ENCODE assay signal across 36 cellular contexts in genomic region chr2:26948800-26949199, GRCh38. TPM values are rescaled to one million over a fixed set of nuclear protein-coding genes. Genes with fewer than 3 reads are reported as not detected.
DNase-seq lines count a peak whose midpoint lies in the region; ATAC-seq, FAIRE-seq and TF ChIP-seq lines count a peak whose summit lies in the region.
"Had no signal": no experiment of that assay in that cellular context is flagged by ENCODE, and none has a peak within 500 bp of the region (broad histone marks: within the 10 kb centered on the region; RNA-seq: fewer than 3 reads in every experiment).

No MANE protein-coding gene starts in this region.

- H3K27ac ChIP-seq in HepG2 (ENCODE audit: extremely low read length, insufficient read depth, low read length) (no peak overlapping the region), right lobe of liver (no peak overlapping the region), A673 (ENCODE audit: low read depth, low read length, poor library complexity, severe bottlenecking) (no peak overlapping the region), K562 (ENCODE audit: extremely low read depth, low read depth, low read length) (no peak overlapping the region)
- H3K27ac ChIP-seq: 22Rv1; A549; BLaER1; BLaER1 treated with 17β-estradiol and CSF1 and Interleukin-3, amounts not matched to agents 10 nM and 100 nM; C4-2B had no signal

- H3K27me3 Mint-ChIP-seq in neural crest cell (ENCODE audit: low read depth), result no peaks in the 10 kb centered on the region

- TF ChIP-seq RAD21 in HepG2 (CRISPR knock-in tag; IDR thresholded peaks at IDR 0.05), result no peak
- TF ChIP-seq RAD21 in K562 (CRISPR knock-in tag; conservative IDR thresholded peaks at IDR 0.05 in 1 of 2, IDR thresholded peaks at IDR 0.05 in 1 of 2), result no peak

- TF ChIP-seq EP300 in HepG2 (IDR thresholded peaks at IDR 0.05; ENCODE audit: low read depth in 2 of 2, low read length in 2 of 2) (no peak), HepG2 (CRISPR knock-in tag; IDR thresholded peaks at IDR 0.05; ENCODE audit: borderline replicate concordance) (no peak), K562 (IDR thresholded peaks at IDR 0.05; ENCODE audit: low read length) (no peak)

- H3K4me2 ChIP-seq in HepG2 (ENCODE audit: low read depth, low read length) (no peak overlapping the region), K562 (ENCODE audit: insufficient read depth, low read length) (no peak overlapping the region)
- H3K4me2 ChIP-seq: A549; BLaER1; BLaER1 treated with 17β-estradiol and CSF1 and Interleukin-3, amounts not matched to agents 10 nM and 100 nM had no signal

- CTCF ChIA-PET in HepG2 (lab: Yijun Ruan, JAX; ENCODE audit: low intra/inter-chr PET ratio, low total read pairs), result no interaction called here
- CTCF ChIA-PET in A673 (lab: Charles Lee), result no interaction called here
- CTCF ChIA-PET in K562 (lab: Yijun Ruan, JAX; ENCODE audit: low intra/inter-chr PET ratio), result no interaction called here

- no peak overlapping the region for H3K9ac ChIP-seq in HepG2 (ENCODE audit: insufficient read depth, low read depth, low read length)
- no peak overlapping the region for H3K9ac ChIP-seq in K562 (ENCODE audit: insufficient read depth in 1 of 2, low read depth in 2 of 2, low read length in 2 of 2)
- H3K9ac ChIP-seq: BLaER1; BLaER1 treated with 17β-estradiol and CSF1 and Interleukin-3, amounts not matched to agents 10 nM and 100 nM had no signal

- no peak for DNase-seq in HepG2 (ENCODE audit: low spot score)
- DNase-seq in right lobe of liver, result no peak
- no peak for DNase-seq in A673 (ENCODE audit: low spot score)
- no peak for DNase-seq in K562 (ENCODE audit: extremely low read depth in 1 of 4, low spot score in 3 of 4)
- DNase-seq in neural crest cell (ENCODE audit: low read depth, low spot score), result no peak
- no peak for DNase-seq in 8988T
- no peak for DNase-seq in dedifferentiated amniotic fluid mesenchymal stem cell (ENCODE audit: extremely low spot score)
- DNase-seq: ACHN; AML-193; BE2C; C1 segment of cervical spinal cord; Caco-2; Calu3; CD4-positive, alpha-beta memory T cell; CD4-positive, alpha-beta T cell; CD4-positive, CD25-positive, alpha-beta regulatory T cell; CD8-positive, alpha-beta memory T cell; CD8-positive, alpha-beta T cell; COR-L47; DMS 273 treated with DMSO at 0.1 percent for 48 hours; DMS153; DMS53; DMS79; DMS79 treated with DMSO at 0.1 percent for 48 hours; DND-41; EL had no signal

- H3K4me1 ChIP-seq in HepG2 (ENCODE audit: insufficient read depth, low read length) (peaks cover 12% of the 10 kb centered on the region), right lobe of liver (no peaks in the 10 kb centered on the region), A673 (ENCODE audit: insufficient read depth, low read length, poor library complexity, severe bottlenecking) (no peaks in the 10 kb centered on the region), K562 (replicated peaks in 1 of 2; ENCODE audit: control insufficient read depth in 2 of 2, insufficient read depth in 2 of 2, low read length in 2 of 2) (peaks cover 0 to 22% of the 10 kb centered on the region in 2 experiments; a peak in 4 of 5 replicates)
- H3K4me1 ChIP-seq: Caco-2 had no signal

- intact Hi-C loops in HepG2 (cut with micrococcal nuclease; ENCODE audit: unreplicated experiment) (no loop called here), right lobe of liver (cut with DNase I) (no loop called here), A673 (cut with micrococcal nuclease; ENCODE audit: unreplicated experiment) (no loop called here), K562 (cut with micrococcal nuclease) (no loop called here)

- no peaks in the 10 kb centered on the region for H3K9me3 ChIP-seq in HepG2 (ENCODE audit: low read length)
- H3K9me3 ChIP-seq in right lobe of liver, result no peaks in the 10 kb centered on the region
- no peaks in the 10 kb centered on the region for H3K9me3 ChIP-seq in A673 (ENCODE audit: low read depth, low read length, poor library complexity, severe bottlenecking)
- H3K9me3 ChIP-seq in K562 (replicated peaks; ENCODE audit: control insufficient read depth, insufficient read depth, low read depth, low read length), result no peaks in the 10 kb centered on the region
- H3K9me3 ChIP-seq: A549; BE2C; BLaER1; BLaER1 treated with 17β-estradiol and CSF1 and Interleukin-3, amounts not matched to agents 10 nM and 100 nM; Caco-2 had no signal

- no peaks in the 10 kb centered on the region for H4K20me1 ChIP-seq in HepG2 (ENCODE audit: insufficient read depth, low read length)
- H4K20me1 ChIP-seq in K562 (replicated peaks; ENCODE audit: control insufficient read depth, insufficient read depth, low read length), result no peaks in the 10 kb centered on the region; the same call in 1 of the 2 replicates
- H4K20me1 ChIP-seq: BLaER1; BLaER1 treated with 17β-estradiol and CSF1 and Interleukin-3, amounts not matched to agents 10 nM and 100 nM had no signal

- TF ChIP-seq POLR2A in HepG2 (IDR thresholded peaks at IDR 0.05; ENCODE audit: insufficient read depth in 1 of 2, low read depth in 2 of 2, low read length in 2 of 2), result no peak
- TF ChIP-seq POLR2A in right lobe of liver (IDR thresholded peaks at IDR 0.05), result no peak
- no peak for TF ChIP-seq POLR2A in K562 (conservative IDR thresholded peaks at IDR 0.05)

- no peak for ATAC-seq in HepG2
- no peak for ATAC-seq in right lobe of liver
- ATAC-seq in K562, result no peak
- ATAC-seq in GM21717 (IDR thresholded peaks at IDR 0.05; ENCODE audit: unreplicated experiment), result no peak
- ATAC-seq: A549; CD8-positive, alpha-beta T cell had no signal

- no peaks in the 10 kb centered on the region for H3K79me2 ChIP-seq in HepG2 (ENCODE audit: insufficient read depth, low read length)
- H3K79me2 ChIP-seq in K562 (ENCODE audit: control insufficient read depth, insufficient read depth, low read length), result no peaks in the 10 kb centered on the region

- no peaks in the 10 kb centered on the region for H3K36me3 ChIP-seq in HepG2 (replicated peaks in 1 of 2; ENCODE audit: control insufficient read depth in 1 of 2, insufficient read depth in 2 of 2, low read length in 2 of 2)
- no peaks in the 10 kb centered on the region for H3K36me3 ChIP-seq in right lobe of liver
- peaks cover 16% of the 10 kb centered on the region for H3K36me3 ChIP-seq in A673 (ENCODE audit: insufficient read depth, low read length, poor library complexity, severe bottlenecking)
- H3K36me3 ChIP-seq in K562 (ENCODE audit: control insufficient read depth, insufficient read depth, low read length), result no peaks in the 10 kb centered on the region
- H3K36me3 ChIP-seq: BLaER1; BLaER1 treated with 17β-estradiol and CSF1 and Interleukin-3, amounts not matched to agents 10 nM and 100 nM had no signal

- FAIRE-seq in HepG2 (lab: Jason Lieb, UNC) (no peak), K562 (lab: Jason Lieb, UNC) (no peak)
- FAIRE-seq: A204.1, A549, D721Med had no signal

- peaks cover 12% of the 10 kb centered on the region for H3K36me3 Mint-ChIP-seq in neural crest cell (ENCODE audit: low read depth)
- H3K36me3 Mint-ChIP-seq: CD14-positive monocyte; CD4-positive, alpha-beta memory T cell; CD4-positive, CD25-positive, alpha-beta regulatory T cell; CD8-positive, alpha-beta memory T cell; CD8-positive, alpha-beta T cell had no signal

- POLR2A ChIA-PET in HepG2 (lab: Yijun Ruan, JAX), result no interaction called here
- POLR2A ChIA-PET in A673 (lab: Charles Lee; ENCODE audit: low non-redundant PET), result no interaction called here
- POLR2A ChIA-PET in K562 (lab: Yijun Ruan, JAX), result no interaction called here

- in situ Hi-C loops in HepG2 (cut with HindIII; ENCODE audit: extremely low pct_ligation_motif_present, low pct_unique_long_range_greater_than_20kb), result no loop called here
- in situ Hi-C loops in K562 (cut with MboI), result loop anchor here (10.0 kb wide), 1 partner anchor 104 kb away; the partner anchor contains the start of gene DPYSL5

- H2AFZ ChIP-seq in HepG2 (ENCODE audit: low read length) (no peak overlapping the region), K562 (ENCODE audit: low read depth, low read length) (no peak overlapping the region)

- H3K27me3 ChIP-seq in HepG2 (ENCODE audit: control insufficient read depth in 1 of 2, insufficient read depth in 2 of 2, low read length in 2 of 2) (peaks cover 12 to 71% of the 10 kb centered on the region in 2 experiments; a peak in 4 of 5 replicates), right lobe of liver (no peaks in the 10 kb centered on the region), A673 (replicated peaks; ENCODE audit: insufficient read depth, low read depth, low read length, poor library complexity) (no peaks in the 10 kb centered on the region), K562 (ENCODE audit: control insufficient read depth in 2 of 2, insufficient read depth in 2 of 2, low read length in 2 of 2) (peaks cover 33 to 66% of the 10 kb centered on the region in 2 experiments)
- H3K27me3 ChIP-seq: BE2C; BLaER1; BLaER1 treated with 17β-estradiol and CSF1 and Interleukin-3, amounts not matched to agents 10 nM and 100 nM had no signal

- no peaks in the 10 kb centered on the region for H3K9me3 Mint-ChIP-seq in neural crest cell
- H3K9me3 Mint-ChIP-seq: CD14-positive monocyte; CD4-positive, alpha-beta memory T cell; CD4-positive, alpha-beta T cell; CD4-positive, CD25-positive, alpha-beta regulatory T cell; CD8-positive, alpha-beta memory T cell; CD8-positive, alpha-beta T cell had no signal

- no peaks in the 10 kb centered on the region for H3K9me1 ChIP-seq in K562 (ENCODE audit: control insufficient read depth, insufficient read depth, low read length)

- no peak overlapping the region for H3K4me3 Mint-ChIP-seq in neural crest cell
- H3K4me3 Mint-ChIP-seq: B cell; CD14-positive monocyte; CD4-positive, alpha-beta memory T cell; CD4-positive, alpha-beta T cell; CD4-positive, CD25-positive, alpha-beta regulatory T cell; CD8-positive, alpha-beta memory T cell; CD8-positive, alpha-beta T cell had no signal

- BruUV-seq in HepG2 (replicated peaks; lab: Mats Ljungman, UMichigan) (no TSS peak), A673 (replicated peaks; lab: Mats Ljungman, UMichigan) (TSS peak; percentile 46), K562 (replicated peaks; lab: Mats Ljungman, UMichigan) (no TSS peak)

- WGBS in HepG2 (ENCODE audit: low lambda C conversion rate), result 61% methylated on average over 3 of the region's 3 CpGs
- WGBS in right lobe of liver (ENCODE audit: insufficient coverage, low coverage, low lambda C conversion rate, missing lambda C conversion rate), result 67% methylated on average over 1 of the region's 3 CpGs
- 37% methylated on average over 3 of the region's 3 CpGs for WGBS in K562 (ENCODE audit: insufficient coverage, low coverage, missing lambda C conversion rate)

- H3K27ac Mint-ChIP-seq in neural crest cell (ENCODE audit: unreplicated experiment), result peak overlapping the region; percentile 6
- H3K27ac Mint-ChIP-seq: B cell; CD14-positive monocyte; CD4-positive, alpha-beta memory T cell; CD4-positive, alpha-beta T cell; CD4-positive, CD25-positive, alpha-beta regulatory T cell; CD8-positive, alpha-beta memory T cell; CD8-positive, alpha-beta T cell had no signal

- H3K4me3 ChIP-seq in HepG2 (replicated peaks in 1 of 3; ENCODE audit: insufficient read depth in 1 of 3, low read depth in 2 of 3, low read length in 3 of 3), result no peak overlapping the region
- H3K4me3 ChIP-seq in right lobe of liver, result no peak overlapping the region
- H3K4me3 ChIP-seq in A673 (ENCODE audit: low read depth, low read length, poor library complexity, severe bottlenecking), result no peak overlapping the region
- H3K4me3 ChIP-seq in K562, result no peak overlapping the region
- H3K4me3 ChIP-seq: A549; BLaER1; BLaER1 treated with 17β-estradiol and CSF1 and Interleukin-3, amounts not matched to agents 10 nM and 100 nM had no signal

- TF ChIP-seq CTCF in HepG2 (CRISPR knock-in tag; IDR thresholded peaks at IDR 0.05), result no peak
- no peak for TF ChIP-seq CTCF in right lobe of liver (IDR thresholded peaks at IDR 0.05)
- TF ChIP-seq CTCF in A673 (conservative IDR thresholded peaks at IDR 0.05; ENCODE audit: low read depth, low read length), result no peak
- no peak for TF ChIP-seq CTCF in K562 (IDR thresholded peaks at IDR 0.05 in 2 of 3, conservative IDR thresholded peaks at IDR 0.05 in 1 of 3; ENCODE audit: insufficient read depth in 2 of 3, low read depth in 1 of 3, low read length in 3 of 3)
- TF ChIP-seq CTCF in neural crest cell (conservative IDR thresholded peaks at IDR 0.05), result no peak

- H3K4me1 Mint-ChIP-seq in neural crest cell, result no peaks in the 10 kb centered on the region
- H3K4me1 Mint-ChIP-seq: B cell; CD14-positive monocyte; CD4-positive, alpha-beta memory T cell; CD4-positive, CD25-positive, alpha-beta regulatory T cell; CD8-positive, alpha-beta memory T cell had no signal

RNA-seq across cellular contexts. Expression of gene MAPRE3, which starts 21.6 kb away (rescaled TPM):
- total RNA-seq in HepG2 (2016; rRNA removed; fragmentation: Illumina TruSeq; extraction: Trizol) (0.20 and 0.31 TPM in 2 replicates), right lobe of liver (10 to 100 TPM; 13.7 to 22.3 (median 17.3) TPM), A673 (2021) (8.4 and 9.0 TPM in 2 replicates), K562 (2014; rRNA removed) (12.6 and 16.8 TPM in 2 replicates), K562 (2014; rRNA removed; fragmentation: Illumina TruSeq; extraction: Trizol) (10.0 and 10.8 TPM in 2 replicates), K562 (2015; rRNA removed; fragmentation: Illumina TruSeq; extraction: Trizol) (11.6 and 12.6 TPM in 2 replicates), K562 (2021) (26.7 and 29.8 TPM in 2 replicates), neural crest cell (16.3 and 17.5 TPM in 2 replicates)
- 0.18 TPM in 1 of 2 replicates, not detected in the other for total RNA-seq in HepG2 (2016; cell fraction: cytosol; rRNA removed; fragmentation: Illumina TruSeq; extraction: Trizol; ENCODE audit: low read depth)
- total RNA-seq in HepG2 (2016; cell fraction: insoluble cytoplasmic fraction; rRNA removed; fragmentation: Illumina TruSeq; extraction: Trizol), result 0.15 and 0.19 TPM in 2 replicates
- total RNA-seq in HepG2 (2016; cell fraction: membrane; rRNA removed; fragmentation: Illumina TruSeq; extraction: Trizol), result 0.15 and 0.24 TPM in 2 replicates
- total RNA-seq in HepG2 (2016; cell fraction: nucleus; rRNA removed; fragmentation: Illumina TruSeq; extraction: Trizol), result 0.60 and 0.99 TPM in 2 replicates
- polyA plus RNA-seq in HepG2 (2011; rRNA removed) (0.73 and 0.91 TPM in 2 replicates), K562 (2011; rRNA removed) (25.5 and 53.9 TPM in 2 replicates), K562 (2014; fragmentation: Illumina TruSeq; extraction: Trizol) (30.4 and 32.8 TPM in 2 replicates), K562 (2014; fragmentation: Nextera tagmentation; extraction: Ambion mirVana) (1 to 10 TPM in 1 of 2 experiments, under 1 TPM in 1; 0.70 to 1.1 TPM), K562 (2014; rRNA removed) (32.3 and 43.2 TPM in 2 replicates)
- 0.34 and 0.65 TPM in 2 replicates for polyA plus RNA-seq in HepG2 (2011; cell fraction: cytosol; rRNA removed)
- polyA plus RNA-seq in HepG2 (2011; cell fraction: nucleus; rRNA removed), result 3.3 and 5.1 TPM in 2 replicates
- 0.91 and 2.1 TPM in 2 replicates for polyA plus RNA-seq in HepG2 (2012)
- polyA plus RNA-seq in HepG2 (2016; cell fraction: cytosol; fragmentation: Illumina TruSeq; extraction: Trizol; ENCODE audit: low read depth), result 0.11 and 0.17 TPM in 2 replicates
- 0.59 and 0.88 TPM in 2 replicates for polyA plus RNA-seq in HepG2 (2016; cell fraction: insoluble cytoplasmic fraction; fragmentation: Illumina TruSeq; extraction: Trizol; ENCODE audit: low read depth)
- 0.28 and 0.30 TPM in 2 replicates for polyA plus RNA-seq in HepG2 (2016; cell fraction: membrane; fragmentation: Illumina TruSeq; extraction: Trizol; ENCODE audit: low read depth)
- polyA plus RNA-seq in HepG2 (2016; cell fraction: nucleus; fragmentation: Illumina TruSeq; extraction: Trizol; ENCODE audit: insufficient read depth, low read depth), result 1.8 and 2.0 TPM in 2 replicates
- polyA minus RNA-seq in HepG2 (2011; rRNA and poly(A)+ RNA removed; ENCODE audit: low replicate concordance), result 0.44 and 3.1 TPM in 2 replicates
- 0.69 TPM in 1 of 2 replicates, not detected in the other for polyA minus RNA-seq in HepG2 (2011; cell fraction: cytosol; rRNA and poly(A)+ RNA removed)
- polyA minus RNA-seq in HepG2 (2011; cell fraction: nucleus; rRNA and poly(A)+ RNA removed), result 0.99 TPM in 1 of 2 replicates, not detected in the other
- total RNA-seq in K562 (2011; cell fraction: chromatin; rRNA removed; ENCODE audit: low replicate concordance), result 103 and 194 TPM in 2 replicates
- 85.6 and 90.0 TPM in 2 replicates for total RNA-seq in K562 (2011; cell fraction: nucleolus; rRNA removed)
- 95.6 and 105 TPM in 2 replicates for total RNA-seq in K562 (2011; cell fraction: nucleoplasm; rRNA removed)
- polyA plus RNA-seq in K562 (2011; cell fraction: cytosol; rRNA removed), result 28.1 and 37.8 TPM in 2 replicates
- polyA plus RNA-seq in K562 (2011; cell fraction: nucleus; rRNA removed), result 274 and 277 TPM in 2 replicates
- 33.7 and 73.6 TPM in 2 replicates for polyA plus RNA-seq in K562 (2012)
- polyA minus RNA-seq in K562 (2011; rRNA and poly(A)+ RNA removed), result 17.6 and 23.6 TPM in 2 replicates
- 11.7 and 21.4 TPM in 2 replicates for polyA minus RNA-seq in K562 (2011; cell fraction: cytosol; rRNA and poly(A)+ RNA removed)
- 20.3 and 37.2 TPM in 2 replicates for polyA minus RNA-seq in K562 (2011; cell fraction: nucleus; rRNA and poly(A)+ RNA removed)

Comparison
In these comparisons a context has a peak if more than half of its experiments do, and no peak if none do; other contexts are left out.
1. Of the 241 proteins assayed by ChIP-seq in both HepG2 and K562: peak only in HepG2: none; only in K562: ADNP, CHD4, HDAC2 and ZNF121; in both: none; in neither: 236; mixed calls (peak in some experiments, not most) for 1.